Comparison of ENCODE assay signal across 8 cellular contexts in the genomic region with DNA sequence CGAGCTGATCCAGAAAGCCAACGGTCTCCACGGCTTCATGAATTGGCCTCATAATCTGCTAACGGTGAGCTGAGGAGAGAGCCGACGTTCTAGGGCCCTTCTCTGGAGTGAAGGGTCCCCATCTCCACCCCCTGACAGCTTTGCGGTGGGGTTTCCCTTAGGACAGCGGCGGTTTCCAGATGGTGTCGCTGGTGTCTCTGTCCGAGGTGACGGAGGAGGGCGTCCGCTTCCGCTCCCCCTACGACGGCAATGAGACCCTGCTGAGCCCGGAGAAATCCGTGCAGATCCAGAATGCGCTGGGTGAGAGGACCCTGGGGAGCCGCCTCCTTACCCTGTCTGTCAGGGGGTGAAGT. TPM values are rescaled to one million over a fixed set of nuclear protein-coding genes. Genes with fewer than 3 reads are reported as not detected.
A peak's percentile ranks its signal among the peaks of the same experiment; 100 is the strongest.
DNase-seq lines count a peak whose midpoint lies in the region; ATAC-seq and TF ChIP-seq lines count a peak whose summit lies in the region.

No MANE protein-coding gene starts in this region.

- peaks cover 0 to under 1% of the 10 kb centered on the region in 2 donors for H3K36me3 Mint-ChIP-seq in CD14-positive monocyte
- H3K36me3 Mint-ChIP-seq in activated T-helper 1 cell treated with anti-CD3 and anti-CD28 coated beads, Interleukin-12 subunit alpha, Interleukin-12 subunit beta, Interleukin-2, Interleukin-4 antibody, amounts not matched to agents 30 ng/mL and 10 ng/mL and 1 ng/mL, durations not matched to agents 14 hours and 24 hours and 36 hours (ENCODE audit: low read depth) = peaks cover 2% of the 10 kb centered on the region

- peak; percentile 21 for ATAC-seq in GM18907 (IDR thresholded peaks at IDR 0.05; ENCODE audit: unreplicated experiment)
- peak; percentile 49 for ATAC-seq in left ventricle myocardium superior
- ATAC-seq in GM21515 (IDR thresholded peaks at IDR 0.05; ENCODE audit: unreplicated experiment) = no peak

- H3K9me2 ChIP-seq in Loucy (replicated peaks; ENCODE audit: low read depth, low read length) = no peaks in the 10 kb centered on the region

- H3K4me1 ChIP-seq in Loucy (ENCODE audit: insufficient read depth, low read length, poor library complexity, severe bottlenecking) = peaks cover 8% of the 10 kb centered on the region
- peaks cover 0 to 16% (median 15%) of the 10 kb centered on the region in 4 donors for H3K4me1 ChIP-seq in sigmoid colon

- H4K20me1 ChIP-seq in Loucy (ENCODE audit: insufficient read depth, low read length, poor library complexity, severe bottlenecking) = no peaks in the 10 kb centered on the region

- H3K4me2 ChIP-seq in Loucy (ENCODE audit: low read depth, low read length, poor library complexity, severe bottlenecking) = peak overlapping the region; percentile 95

- peaks cover 0 to 2% (median 0%) of the 10 kb centered on the region in 7 donors for H3K9me3 Mint-ChIP-seq in CD14-positive monocyte
- H3K9me3 Mint-ChIP-seq in activated T-helper 1 cell treated with anti-CD3 and anti-CD28 coated beads, Interleukin-12 subunit alpha, Interleukin-12 subunit beta, Interleukin-2, Interleukin-4 antibody, amounts not matched to agents 30 ng/mL and 10 ng/mL and 1 ng/mL, durations not matched to agents 14 hours and 24 hours and 36 hours = no peaks in the 10 kb centered on the region

- H3K4me1 Mint-ChIP-seq in CD14-positive monocyte = peaks cover 12% of the 10 kb centered on the region
- H3K4me1 Mint-ChIP-seq in activated T-helper 1 cell treated with anti-CD3 and anti-CD28 coated beads, Interleukin-12 subunit alpha, Interleukin-12 subunit beta, Interleukin-2, Interleukin-4 antibody, amounts not matched to agents 30 ng/mL and 10 ng/mL and 1 ng/mL, durations not matched to agents 14 hours and 24 hours and 36 hours (ENCODE audit: low read depth) = peaks cover 13% of the 10 kb centered on the region

- peak overlapping the region; percentile 81 to 91 for H3K4me3 Mint-ChIP-seq in CD14-positive monocyte
- peak overlapping the region; percentile 90 for H3K4me3 Mint-ChIP-seq in activated T-helper 1 cell treated with anti-CD3 and anti-CD28 coated beads, Interleukin-12 subunit alpha, Interleukin-12 subunit beta, Interleukin-2, Interleukin-4 antibody, amounts not matched to agents 30 ng/mL and 10 ng/mL and 1 ng/mL, durations not matched to agents 14 hours and 24 hours and 36 hours

- no peak for DNase-seq in CD14-positive monocyte (ENCODE audit: low spot score)
- DNase-seq in activated T-helper 1 cell treated with anti-CD3 and anti-CD28 coated beads, Interleukin-12 subunit alpha, Interleukin-12 subunit beta, Interleukin-2, Interleukin-4 antibody, amounts not matched to agents 30 ng/mL and 10 ng/mL and 1 ng/mL, durations not matched to agents 14 hours and 24 hours and 36 hours (ENCODE audit: low spot score) = no peak
- no peak for DNase-seq in left ventricle myocardium superior
- DNase-seq in sigmoid colon = no peak
- no peak for DNase-seq in epidermal melanocyte (ENCODE audit: insufficient read length, low spot score)

- H3K4me3 ChIP-seq in Loucy (ENCODE audit: low read length, poor library complexity, severe bottlenecking) (peak overlapping the region; percentile 92), sigmoid colon (peak overlapping the region; percentile 69 to 94 (median 80))

- intact Hi-C loops in CD14-positive monocyte (cut with micrococcal nuclease) (no loop called here), left ventricle myocardium superior (cut with micrococcal nuclease) (no loop called here), sigmoid colon (cut with DNase I) (no loop called here)
- intact Hi-C loops in activated T-helper 1 cell treated with anti-CD3 and anti-CD28 coated beads, Interleukin-12 subunit alpha, Interleukin-12 subunit beta, Interleukin-2, Interleukin-4 antibody, amounts not matched to agents 30 ng/mL and 10 ng/mL and 1 ng/mL, durations not matched to agents 14 hours and 24 hours and 36 hours (cut with micrococcal nuclease) = loop anchor here (1.0 kb wide), 2 partner anchors 49 to 98 kb away; no protein-coding TSS in a partner anchor

- peak overlapping the region; percentile 72 for H3K9ac ChIP-seq in Loucy (ENCODE audit: low read depth, low read length, poor library complexity, severe bottlenecking)

- no peaks in the 10 kb centered on the region; the same call in 1 of the 2 replicates for H3K79me2 ChIP-seq in Loucy (ENCODE audit: insufficient read depth, low read length)

- H3K27ac ChIP-seq in sigmoid colon = peak overlapping the region in 3 of 4 donors; percentile 57 to 74 (median 73)

- no peaks in the 10 kb centered on the region for H3K9me3 ChIP-seq in Loucy (ENCODE audit: insufficient read depth, low read depth, low read length)
- H3K9me3 ChIP-seq in sigmoid colon = no peaks in the 10 kb centered on the region

- peaks cover 4 to 6% (median 4%) of the 10 kb centered on the region in 3 donors for H3K27me3 Mint-ChIP-seq in CD14-positive monocyte (ENCODE audit: low read depth in 3 of 3)
- peaks cover 2% of the 10 kb centered on the region for H3K27me3 Mint-ChIP-seq in activated T-helper 1 cell treated with anti-CD3 and anti-CD28 coated beads, Interleukin-12 subunit alpha, Interleukin-12 subunit beta, Interleukin-2, Interleukin-4 antibody, amounts not matched to agents 30 ng/mL and 10 ng/mL and 1 ng/mL, durations not matched to agents 14 hours and 24 hours and 36 hours (ENCODE audit: insufficient read depth)

- no peaks in the 10 kb centered on the region for H3F3A ChIP-seq in Loucy (ENCODE audit: low read depth)

- H3K27me3 ChIP-seq in Loucy (ENCODE audit: insufficient read depth, low read length, poor library complexity, severe bottlenecking) = no peaks in the 10 kb centered on the region
- no peaks in the 10 kb centered on the region for H3K27me3 ChIP-seq in sigmoid colon

- 1 to 2% methylated on average over 21 of the region's 21 CpGs for WGBS in sigmoid colon, 2 donors

- peak overlapping the region in 5 of 7 donors; percentile 21 to 71 (median 42) for H3K27ac Mint-ChIP-seq in CD14-positive monocyte
- peak overlapping the region; percentile 72 for H3K27ac Mint-ChIP-seq in activated T-helper 1 cell treated with anti-CD3 and anti-CD28 coated beads, Interleukin-12 subunit alpha, Interleukin-12 subunit beta, Interleukin-2, Interleukin-4 antibody, amounts not matched to agents 30 ng/mL and 10 ng/mL and 1 ng/mL, durations not matched to agents 14 hours and 24 hours and 36 hours

- H3K36me3 ChIP-seq in Loucy (ENCODE audit: insufficient read depth, low read length) (no peaks in the 10 kb centered on the region), sigmoid colon (peaks cover 0 to 7% (median 0%) of the 10 kb centered on the region in 4 donors)

- no peak for TF ChIP-seq EP300 in sigmoid colon (IDR thresholded peaks at IDR 0.05)

- TF ChIP-seq CTCF in CD14-positive monocyte (IDR thresholded peaks at IDR 0.05) (no peak), Loucy (conservative IDR thresholded peaks at IDR 0.05; ENCODE audit: low read length) (0 out of 2 replicates have a peak, but pooled peaks have one; percentile 8), sigmoid colon (IDR thresholded peaks at IDR 0.05) (no peak)

- TF ChIP-seq POLR2A in sigmoid colon (IDR thresholded peaks at IDR 0.05) = no peak

- peak overlapping the region; percentile 98 for H2AFZ ChIP-seq in Loucy (ENCODE audit: low read length)

RNA-seq across cellular contexts. Expression of a gene that starts 0.7 kb away (rescaled TPM):
- 10 to 100 TPM in 1 of 2 donors, 1 to 10 TPM in 1; 9.9 to 12.3 TPM for polyA plus RNA-seq in CD14-positive monocyte
- total RNA-seq in activated T-helper 1 cell treated with anti-CD3 and anti-CD28 coated beads, Interleukin-12 subunit alpha, Interleukin-12 subunit beta, Interleukin-2, Interleukin-4 antibody, amounts not matched to agents 30 ng/mL and 10 ng/mL and 1 ng/mL, durations not matched to agents 14 hours and 24 hours and 36 hours = 93.7 and 101 TPM in 2 replicates
- total RNA-seq in left ventricle myocardium superior = 29.1 TPM
- total RNA-seq in sigmoid colon = 10 to 100 TPM; 21.7 to 34.2 (median 29.7) TPM
- 10 to 100 TPM; 64.9 to 93.6 (median 69.8) TPM for polyA plus RNA-seq in sigmoid colon

RNA-seq across cellular contexts. Expression of a gene that starts 15.9 kb away (rescaled TPM):
- polyA plus RNA-seq in CD14-positive monocyte (10 to 100 TPM; 53.0 to 69.5 TPM), sigmoid colon (100 to 1,000 TPM; 152 to 326 (median 222) TPM)
- 236 and 240 TPM in 2 replicates for total RNA-seq in activated T-helper 1 cell treated with anti-CD3 and anti-CD28 coated beads, Interleukin-12 subunit alpha, Interleukin-12 subunit beta, Interleukin-2, Interleukin-4 antibody, amounts not matched to agents 30 ng/mL and 10 ng/mL and 1 ng/mL, durations not matched to agents 14 hours and 24 hours and 36 hours
- total RNA-seq in left ventricle myocardium superior (201 TPM), sigmoid colon (10 to 100 TPM; 53.2 to 96.7 (median 64.1) TPM)

RNA-seq across cellular contexts. Expression of a gene that starts 47.8 kb away (rescaled TPM):
- polyA plus RNA-seq in CD14-positive monocyte (10 to 100 TPM; 34.4 to 48.1 TPM), sigmoid colon (100 to 1,000 TPM in 1 of 3 donors, 10 to 100 TPM in 2; 25.7 to 146 (median 30.6) TPM)
- 536 and 558 TPM in 2 replicates for total RNA-seq in activated T-helper 1 cell treated with anti-CD3 and anti-CD28 coated beads, Interleukin-12 subunit alpha, Interleukin-12 subunit beta, Interleukin-2, Interleukin-4 antibody, amounts not matched to agents 30 ng/mL and 10 ng/mL and 1 ng/mL, durations not matched to agents 14 hours and 24 hours and 36 hours
- total RNA-seq in left ventricle myocardium superior (118 TPM), sigmoid colon (100 to 1,000 TPM in 2 of 4 donors, 10 to 100 TPM in 2; 83.5 to 109 (median 94.8) TPM)
